In genomic region chr16:56789360-56789759, GRCh38 we compare ENCODE assay signal across 8 cellular contexts. TPM values are rescaled to one million over a fixed set of nuclear protein-coding genes. Genes with fewer than 3 reads are reported as not detected.
A peak's percentile ranks its signal among the peaks of the same experiment; 100 is the strongest.
DNase-seq lines count a peak whose midpoint lies in the region; ATAC-seq, FAIRE-seq and TF ChIP-seq lines count a peak whose summit lies in the region.

No MANE protein-coding gene starts in this region.

- no peak overlapping the region for H3K18ac ChIP-seq in mesendoderm (ENCODE audit: low read length)

- H3K56ac ChIP-seq in mesendoderm (ENCODE audit: low read length), result no peak overlapping the region

- H3K4me1 ChIP-seq in A549, result peaks cover 4% of the 10 kb centered on the region; the same call in 1 of the 3 replicates
- H3K4me1 ChIP-seq in mesendoderm (ENCODE audit: control insufficient read depth, low read depth, low read length), result peaks cover 21% of the 10 kb centered on the region

- TF ChIP-seq RAD21 in A549 (conservative IDR thresholded peaks at IDR 0.05 in 1 of 2, IDR thresholded peaks at IDR 0.05 in 1 of 2), result peak; percentile 72 to 78

- no peak overlapping the region for H4K8ac ChIP-seq in mesendoderm (ENCODE audit: low read depth, low read length)

- ATAC-seq in A549 (peak; percentile 88 to 91), HG03196 (IDR thresholded peaks at IDR 0.05; ENCODE audit: unreplicated experiment) (no peak), GM19397 (IDR thresholded peaks at IDR 0.05; ENCODE audit: unreplicated experiment) (no peak)

- in situ Hi-C loops in brain microvascular endothelial cell (cut with HindIII; ENCODE audit: low pct_ligation_motif_present, low sequenced_read_pairs), result no loop called here

- H3K4me3 ChIP-seq in A549, result no peak overlapping the region
- H3K4me3 ChIP-seq in brain microvascular endothelial cell (ENCODE audit: low read depth, low read length), result no peak overlapping the region
- H3K4me3 ChIP-seq in mesendoderm (ENCODE audit: low read length), result no peak overlapping the region

- no peak overlapping the region for H3K9ac ChIP-seq in mesendoderm (ENCODE audit: low read length)

- no peak overlapping the region for H3K4ac ChIP-seq in mesendoderm (ENCODE audit: low read depth, low read length)

- DNase-seq in A549 (ENCODE audit: low read depth in 1 of 2, low spot score in 1 of 2) (peak; percentile 41 to 80), GF-D8 (lab: John Stamatoyannopoulos, UW) (peak; percentile 13), NCI-H524 (lab: John Stamatoyannopoulos, UW) (peak; percentile 90 to 93), brain microvascular endothelial cell (peak; percentile 35), mesendoderm (peak; percentile 40), GM12891 (ENCODE audit: insufficient read length, low spot score) (no peak)

- no peaks in the 10 kb centered on the region for H3K27me3 ChIP-seq in brain microvascular endothelial cell (replicated peaks)
- no peaks in the 10 kb centered on the region for H3K27me3 ChIP-seq in mesendoderm (ENCODE audit: insufficient read depth, low read length, poor library complexity)

- H3K36me3 ChIP-seq in brain microvascular endothelial cell (replicated peaks), result no peaks in the 10 kb centered on the region
- H3K36me3 ChIP-seq in mesendoderm (ENCODE audit: control insufficient read depth, insufficient read depth, low read length), result no peaks in the 10 kb centered on the region

- TF ChIP-seq CTCF in A549 (IDR thresholded peaks at IDR 0.05), result peak; percentile 63
- peak; percentile 68 for TF ChIP-seq CTCF in brain microvascular endothelial cell (IDR thresholded peaks at IDR 0.05; ENCODE audit: low read depth, low read length, missing control alignments)

- H3K27ac ChIP-seq in A549 (no peak overlapping the region), brain microvascular endothelial cell (no peak overlapping the region), mesendoderm (ENCODE audit: low read depth, low read length) (no peak overlapping the region)

- H3K79me1 ChIP-seq in mesendoderm (ENCODE audit: low read length), result peaks cover 13% of the 10 kb centered on the region

- TF ChIP-seq POLR2A in A549 (IDR thresholded peaks at IDR 0.05; ENCODE audit: low read length), result no peak
- TF ChIP-seq POLR2A in GM12891 (IDR thresholded peaks at IDR 0.05; ENCODE audit: low read depth, low read length), result no peak

- H3K79me2 ChIP-seq in mesendoderm (ENCODE audit: control insufficient read depth, insufficient read depth, low read length), result peaks cover 8% of the 10 kb centered on the region

- POLR2A ChIA-PET in A549 (lab: Yijun Ruan, JAX), result interaction anchor here (1.0 kb wide), 1 partner anchor 275 kb away, joined by 3 read pairs; no protein-coding TSS in a partner anchor

- TF ChIP-seq EP300 in A549 (IDR thresholded peaks at IDR 0.05), result no peak

- CTCF ChIA-PET in A549 (lab: Yijun Ruan, JAX), result interaction anchor here (0.6 to 7.7 kb wide), 27 partner anchors 11 to 273 kb away, joined by 3 to 151 read pairs (median 5); partner anchors contain the start of genes MT2A and SLC12A3

- H3K9me3 ChIP-seq in A549, result no peaks in the 10 kb centered on the region

- H2BK5ac ChIP-seq in mesendoderm (ENCODE audit: low read length), result no peak overlapping the region

- 56% methylated on average over 5 of the region's 5 CpGs for WGBS in A549 (ENCODE audit: missing lambda C conversion rate)
- no CpG with 5 or more reads among the region's 5 CpGs for WGBS in mesendoderm (ENCODE audit: extremely low coverage, insufficient coverage, low lambda C conversion rate)

- H2BK15ac ChIP-seq in mesendoderm (replicated peaks; ENCODE audit: low read depth), result no peak overlapping the region

- no peak overlapping the region for H2BK120ac ChIP-seq in mesendoderm (ENCODE audit: low read depth, low read length)

- H2AK5ac ChIP-seq in mesendoderm (ENCODE audit: low read length), result no peak overlapping the region

- no peak overlapping the region for H3K23ac ChIP-seq in mesendoderm (ENCODE audit: low read length)

- no peak for FAIRE-seq in A549 (lab: Jason Lieb, UNC)
- no peak for FAIRE-seq in GM12891 (lab: Jason Lieb, UNC)

- H4K5ac ChIP-seq in mesendoderm (ENCODE audit: low read length), result no peak overlapping the region

- no peak overlapping the region for H3K4me2 ChIP-seq in A549
- H3K4me2 ChIP-seq in mesendoderm (ENCODE audit: low read length), result no peak overlapping the region

TF ChIP-seq in A549, 52 proteins besides CTCF, POLR2A, EP300 and RAD21:
- TF ChIP-seq NPAS2 (CRISPR knock-in tag; IDR thresholded peaks at IDR 0.05; ENCODE audit: borderline replicate concordance) (no peak), ESRRA (IDR thresholded peaks at IDR 0.05; ENCODE audit: borderline replicate concordance, low read length) (no peak), ZSCAN20 (CRISPR knock-in tag; IDR thresholded peaks at IDR 0.05) (no peak), MAFK (IDR thresholded peaks at IDR 0.05; ENCODE audit: partially characterized antibody) (peak; percentile 99), SMC3 (IDR thresholded peaks at IDR 0.05) (peak; percentile 65)
- TF ChIP-seq, protein P1, sequence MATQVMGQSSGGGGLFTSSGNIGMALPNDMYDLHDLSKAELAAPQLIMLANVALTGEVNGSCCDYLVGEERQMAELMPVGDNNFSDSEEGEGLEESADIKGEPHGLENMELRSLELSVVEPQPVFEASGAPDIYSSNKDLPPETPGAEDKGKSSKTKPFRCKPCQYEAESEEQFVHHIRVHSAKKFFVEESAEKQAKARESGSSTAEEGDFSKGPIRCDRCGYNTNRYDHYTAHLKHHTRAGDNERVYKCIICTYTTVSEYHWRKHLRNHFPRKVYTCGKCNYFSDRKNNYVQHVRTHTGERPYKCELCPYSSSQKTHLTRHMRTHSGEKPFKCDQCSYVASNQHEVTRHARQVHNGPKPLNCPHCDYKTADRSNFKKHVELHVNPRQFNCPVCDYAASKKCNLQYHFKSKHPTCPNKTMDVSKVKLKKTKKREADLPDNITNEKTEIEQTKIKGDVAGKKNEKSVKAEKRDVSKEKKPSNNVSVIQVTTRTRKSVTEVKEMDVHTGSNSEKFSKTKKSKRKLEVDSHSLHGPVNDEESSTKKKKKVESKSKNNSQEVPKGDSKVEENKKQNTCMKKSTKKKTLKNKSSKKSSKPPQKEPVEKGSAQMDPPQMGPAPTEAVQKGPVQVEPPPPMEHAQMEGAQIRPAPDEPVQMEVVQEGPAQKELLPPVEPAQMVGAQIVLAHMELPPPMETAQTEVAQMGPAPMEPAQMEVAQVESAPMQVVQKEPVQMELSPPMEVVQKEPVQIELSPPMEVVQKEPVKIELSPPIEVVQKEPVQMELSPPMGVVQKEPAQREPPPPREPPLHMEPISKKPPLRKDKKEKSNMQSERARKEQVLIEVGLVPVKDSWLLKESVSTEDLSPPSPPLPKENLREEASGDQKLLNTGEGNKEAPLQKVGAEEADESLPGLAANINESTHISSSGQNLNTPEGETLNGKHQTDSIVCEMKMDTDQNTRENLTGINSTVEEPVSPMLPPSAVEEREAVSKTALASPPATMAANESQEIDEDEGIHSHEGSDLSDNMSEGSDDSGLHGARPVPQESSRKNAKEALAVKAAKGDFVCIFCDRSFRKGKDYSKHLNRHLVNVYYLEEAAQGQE (IDR thresholded peaks at IDR 0.05), result no peak

TF ChIP-seq in GM12891, 5 proteins besides CTCF, POLR2A, EP300 and RAD21:
- TF ChIP-seq TAF1 (IDR thresholded peaks at IDR 0.05; ENCODE audit: low read depth, low read length) (no peak), PAX5 (IDR thresholded peaks at IDR 0.05; ENCODE audit: insufficient read depth, low read length, severe bottlenecking) (no peak), POU2F2 (IDR thresholded peaks at IDR 0.05; ENCODE audit: low read depth, low read length) (no peak)
TF ChIP-seq in GM12891: peak in this region for 0.

RNA-seq across cellular contexts. Expression of gene NUP93, which starts 59.4 kb away (rescaled TPM):
- 91.4 and 97.5 TPM in 2 replicates for polyA plus RNA-seq in A549 (2011; rRNA removed)
- polyA plus RNA-seq in A549 (2012; cell fraction: cytosol; rRNA removed), result 106 and 112 TPM in 2 replicates
- polyA plus RNA-seq in A549 (2012; cell fraction: nucleus; rRNA removed), result 131 and 162 TPM in 2 replicates
- polyA plus RNA-seq in A549 (2017; fragmentation: RNase III; extraction: RNeasy Plus Mini Kit Qiagen cat#74134 plus additional on column Dnase treatment), result 82.5 to 88.9 TPM (median 87.3 TPM) in 3 replicates
- polyA minus RNA-seq in A549 (2011; rRNA and poly(A)+ RNA removed), result 144 and 169 TPM in 2 replicates
- polyA plus RNA-seq in mesendoderm (2013, experiment 1 of 2), result 132 TPM
- 134 TPM for polyA plus RNA-seq in mesendoderm (2013, experiment 2 of 2)
- polyA plus RNA-seq in GM12891 (2012; ENCODE audit: low read depth, missing spikeins), result 59.1 TPM

Comparison
In these comparisons a context has a peak if more than half of its experiments do, and no peak if none do; other contexts are left out.
1. ATAC-seq: peak in A549 (2 of 2); none in HG03196 (single experiment) and GM19397 (single experiment).